ENCODE assay signal across 8 cellular contexts in the genomic region with DNA sequence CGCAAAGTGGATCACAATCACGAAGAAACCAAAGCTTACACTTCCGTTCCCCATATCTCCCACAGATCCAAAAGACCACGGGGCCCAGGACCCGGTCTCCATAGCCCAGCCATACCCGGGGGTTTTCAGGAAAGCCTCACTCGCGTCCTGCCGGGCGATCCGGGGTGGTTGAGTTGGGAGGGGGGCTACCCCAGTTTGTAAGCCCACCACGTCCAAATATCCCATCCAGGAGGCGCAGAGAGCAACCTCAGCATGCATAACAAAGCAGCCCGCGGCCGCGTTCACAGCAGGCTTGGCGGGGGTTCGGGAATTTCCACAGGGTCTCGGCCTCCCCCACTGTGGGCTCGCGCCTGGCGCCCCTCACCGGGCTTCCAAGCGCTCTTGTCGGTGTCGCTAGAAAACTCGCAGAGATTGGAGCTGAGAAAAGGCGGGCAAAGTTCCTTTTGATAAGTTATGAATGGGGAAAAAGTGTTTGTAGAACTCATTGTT. TPM values are rescaled to one million over a fixed set of nuclear protein-coding genes. Genes with fewer than 3 reads are reported as not detected.
A peak's percentile ranks its signal among the peaks of the same experiment; 100 is the strongest.
DNase-seq lines count a peak whose midpoint lies in the region; ATAC-seq and TF ChIP-seq lines count a peak whose summit lies in the region.

No MANE protein-coding gene starts in this region.

- H3K4me3 Mint-ChIP-seq in activated CD4-positive, alpha-beta memory T cell treated with anti-CD3 and anti-CD28 coated beads, Interleukin-2, amount 10 ng/mL, durations not matched to agents 7 days and 5 days: peak overlapping the region; percentile 81

- H3K9me3 Mint-ChIP-seq in activated CD4-positive, alpha-beta memory T cell treated with anti-CD3 and anti-CD28 coated beads, Interleukin-2, amount 10 ng/mL, durations not matched to agents 7 days and 5 days: no peaks in the 10 kb centered on the region

- H3K27ac Mint-ChIP-seq in activated CD4-positive, alpha-beta memory T cell treated with anti-CD3 and anti-CD28 coated beads, Interleukin-2, amount 10 ng/mL, durations not matched to agents 7 days and 5 days: peak overlapping the region; percentile 84

- H3K4me3 ChIP-seq in iPS-15b (ENCODE audit: low read depth, low read length): peak overlapping the region; percentile 82
- H3K4me3 ChIP-seq in subcutaneous abdominal adipose tissue (ENCODE audit: low read depth in 1 of 5, low read length in 5 of 5): peak overlapping the region; percentile 45 to 73 (median 66)

- H3K9me3 ChIP-seq in iPS-15b (ENCODE audit: control insufficient read depth, insufficient read depth, low read length): no peaks in the 10 kb centered on the region
- H3K9me3 ChIP-seq in subcutaneous abdominal adipose tissue (ENCODE audit: control insufficient read depth in 5 of 5, low read length in 5 of 5): no peaks in the 10 kb centered on the region

- peak; percentile 19 for ATAC-seq in GM18517 (IDR thresholded peaks at IDR 0.05; ENCODE audit: unreplicated experiment)
- peak; percentile 20 for ATAC-seq in HG02840 (IDR thresholded peaks at IDR 0.05; ENCODE audit: low FRiP score, unreplicated experiment)
- no peak for ATAC-seq in GM21526 (IDR thresholded peaks at IDR 0.05; ENCODE audit: low FRiP score, unreplicated experiment)

- no peaks in the 10 kb centered on the region for H3K27me3 ChIP-seq in iPS-15b (ENCODE audit: control insufficient read depth, insufficient read depth, low read length)
- H3K27me3 ChIP-seq in subcutaneous abdominal adipose tissue (ENCODE audit: control insufficient read depth in 5 of 5, insufficient read depth in 4 of 5, low read length in 5 of 5): peaks cover 0 to 4% (median 1%) of the 10 kb centered on the region in 5 donors

- H3K4me1 ChIP-seq in iPS-15b (ENCODE audit: control insufficient read depth, insufficient read depth, low read length): peaks cover 10% of the 10 kb centered on the region
- peaks cover 0 to 25% (median 17%) of the 10 kb centered on the region in 5 donors for H3K4me1 ChIP-seq in subcutaneous abdominal adipose tissue (ENCODE audit: control insufficient read depth in 5 of 5, insufficient read depth in 5 of 5, low read length in 5 of 5)

- peaks cover 33% of the 10 kb centered on the region for H3K4me1 Mint-ChIP-seq in activated CD4-positive, alpha-beta memory T cell treated with anti-CD3 and anti-CD28 coated beads, Interleukin-2, amount 10 ng/mL, durations not matched to agents 7 days and 5 days

- CTCF ChIA-PET in activated CD4-positive, alpha-beta memory T cell treated with anti-CD3 and anti-CD28 coated beads, Interleukin-2, amount 10 ng/mL, durations not matched to agents 7 days and 5 days (lab: Charles Lee): interaction anchor here (1.4 to 4.3 kb wide), 3 partner anchors 9 to 22 kb away, joined by 4 to 39 read pairs (median 21); a partner anchor contains a TSS

- DNase-seq in activated CD4-positive, alpha-beta memory T cell treated with anti-CD3 and anti-CD28 coated beads, Interleukin-2, amount 10 ng/mL, durations not matched to agents 7 days and 5 days: no peak
- DNase-seq in GM20000 (ENCODE audit: low spot score) (no peak), cerebellar nuclear complex (lab: John Stamatoyannopoulos, UW) (no peak)

- no peaks in the 10 kb centered on the region for H3K27me3 Mint-ChIP-seq in activated CD4-positive, alpha-beta memory T cell treated with anti-CD3 and anti-CD28 coated beads, Interleukin-2, amount 10 ng/mL, durations not matched to agents 7 days and 5 days

- H3K9ac ChIP-seq in iPS-15b (ENCODE audit: low read depth, low read length) (peak overlapping the region; percentile 83), subcutaneous abdominal adipose tissue (ENCODE audit: low read length in 5 of 5) (peak overlapping the region in 4 of 5 donors; percentile 2 to 75 (median 64))

- TF ChIP-seq CTCF in GM20000 (IDR thresholded peaks at IDR 0.05; ENCODE audit: extremely low read depth, missing control alignments): no peak

- peaks cover 7% of the 10 kb centered on the region for H3K36me3 ChIP-seq in iPS-15b (ENCODE audit: control insufficient read depth, insufficient read depth, low read length)
- no peaks in the 10 kb centered on the region for H3K36me3 ChIP-seq in subcutaneous abdominal adipose tissue (ENCODE audit: control insufficient read depth in 5 of 5, insufficient read depth in 5 of 5, low read length in 5 of 5)

- H3K27ac ChIP-seq in subcutaneous abdominal adipose tissue (ENCODE audit: low read depth, low read length): no peak overlapping the region

- H3K36me3 Mint-ChIP-seq in activated CD4-positive, alpha-beta memory T cell treated with anti-CD3 and anti-CD28 coated beads, Interleukin-2, amount 10 ng/mL, durations not matched to agents 7 days and 5 days (ENCODE audit: low read depth): peaks cover 17% of the 10 kb centered on the region

- POLR2A ChIA-PET in activated CD4-positive, alpha-beta memory T cell treated with anti-CD3 and anti-CD28 coated beads, Interleukin-2, amount 10 ng/mL, durations not matched to agents 7 days and 5 days (lab: Charles Lee): interaction anchor here (0.7 to 5.7 kb wide), 7 partner anchors 8 to 83 kb away, joined by 3 to 92 read pairs (median 5); a partner anchor contains a TSS

RNA-seq across cellular contexts. Expression of a gene that starts 9.5 kb away (rescaled TPM):
- 10 to 100 TPM; 61.4 to 62.1 TPM for total RNA-seq in activated CD4-positive, alpha-beta memory T cell treated with anti-CD3 and anti-CD28 coated beads, Interleukin-2, amount 10 ng/mL, durations not matched to agents 7 days and 5 days

RNA-seq across cellular contexts. Expression of a gene that starts 14.2 kb away (rescaled TPM):
- total RNA-seq in activated CD4-positive, alpha-beta memory T cell treated with anti-CD3 and anti-CD28 coated beads, Interleukin-2, amount 10 ng/mL, durations not matched to agents 7 days and 5 days: 10 to 100 TPM; 62.5 to 66.3 TPM

RNA-seq across cellular contexts. Expression of a gene that starts 19.0 kb away (rescaled TPM):
- total RNA-seq in activated CD4-positive, alpha-beta memory T cell treated with anti-CD3 and anti-CD28 coated beads, Interleukin-2, amount 10 ng/mL, durations not matched to agents 7 days and 5 days: under 1 TPM; 0.33 to 0.43 TPM

RNA-seq across cellular contexts. Expression of a gene that starts 21.7 kb away (rescaled TPM):
- total RNA-seq in activated CD4-positive, alpha-beta memory T cell treated with anti-CD3 and anti-CD28 coated beads, Interleukin-2, amount 10 ng/mL, durations not matched to agents 7 days and 5 days: 10 to 100 TPM; 37.1 to 38.0 TPM
